8 cellular contexts compared by ENCODE assay signal in the genomic region with DNA sequence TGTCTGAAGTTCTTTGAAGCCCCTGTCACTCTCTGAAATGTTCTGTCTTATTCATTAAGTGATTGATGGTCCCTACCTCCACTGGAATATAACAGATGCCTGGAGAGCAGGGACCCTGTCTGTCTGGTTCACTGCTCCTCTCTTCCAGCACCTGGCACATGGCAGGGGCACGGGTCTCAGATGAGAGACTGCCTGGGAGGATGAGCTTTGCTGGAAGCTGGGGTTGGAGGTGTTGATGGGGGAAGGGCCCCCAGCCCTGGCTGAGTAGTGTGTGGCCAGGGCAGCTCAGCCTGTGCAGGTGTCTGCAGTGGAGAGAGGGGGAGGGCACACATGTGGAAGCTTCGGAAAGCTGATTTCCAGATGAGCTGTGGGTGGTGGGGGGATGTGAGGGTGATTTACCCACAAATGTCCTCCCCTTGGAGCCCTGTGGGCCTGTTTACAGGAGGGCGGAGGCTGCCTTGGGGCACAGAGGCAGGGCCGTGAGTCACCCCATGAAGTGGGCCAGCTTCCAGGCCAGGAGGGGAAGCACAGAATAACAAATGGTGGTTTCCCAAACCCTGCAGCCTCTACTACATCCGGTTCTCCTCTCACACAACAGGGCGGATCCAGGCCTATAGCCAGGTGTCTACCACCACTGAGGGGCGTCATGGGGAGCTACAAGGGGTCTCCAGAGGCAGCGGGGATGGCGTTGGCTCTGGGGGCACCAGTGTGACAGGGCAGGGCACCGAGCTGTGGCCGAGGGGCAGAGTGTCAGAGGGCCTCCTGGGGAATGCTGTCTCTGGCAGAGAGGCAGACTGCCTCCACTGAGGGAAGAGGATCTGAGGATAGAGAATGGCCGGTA. TPM values are rescaled to one million over a fixed set of nuclear protein-coding genes. Genes with fewer than 3 reads are reported as not detected.
A peak's percentile ranks its signal among the peaks of the same experiment; 100 is the strongest.
DNase-seq lines count a peak whose midpoint lies in the region; ATAC-seq and TF ChIP-seq lines count a peak whose summit lies in the region.

No MANE protein-coding gene starts in this region.

- no peak overlapping the region for H3K4me3 ChIP-seq in osteoblast (ENCODE audit: insufficient read depth, low read length)
- H3K4me3 ChIP-seq in tibial nerve = no peak overlapping the region

- ATAC-seq in HG02610 (IDR thresholded peaks at IDR 0.05; ENCODE audit: unreplicated experiment) = peak; percentile 92

- peaks cover 28% of the 10 kb centered on the region for H3K4me1 Mint-ChIP-seq in activated CD4-positive, alpha-beta memory T cell treated with anti-CD3 and anti-CD28 coated beads for 36 hours (ENCODE audit: low read depth)

- H3K27ac ChIP-seq in osteoblast (ENCODE audit: low read depth, low read length) = peak overlapping the region; percentile 70
- H3K27ac ChIP-seq in tibial nerve = peak overlapping the region in 2 of 4 donors; percentile 36 to 55

- H3K36me3 ChIP-seq in osteoblast (ENCODE audit: insufficient read depth, low read length) = no peaks in the 10 kb centered on the region
- no peaks in the 10 kb centered on the region for H3K36me3 ChIP-seq in tibial nerve

- no peaks in the 10 kb centered on the region for H4K20me1 ChIP-seq in osteoblast (ENCODE audit: insufficient read depth, low read length)

- no peaks in the 10 kb centered on the region for H3K27me3 ChIP-seq in osteoblast (ENCODE audit: insufficient read depth, low read length)
- H3K27me3 ChIP-seq in tibial nerve = peaks cover 0 to 6% of the 10 kb centered on the region in 2 donors

- H3K27ac Mint-ChIP-seq in activated CD4-positive, alpha-beta memory T cell treated with anti-CD3 and anti-CD28 coated beads for 36 hours = peak overlapping the region; percentile 79

- H3K79me2 ChIP-seq in osteoblast (ENCODE audit: insufficient read depth, low read length) = no peaks in the 10 kb centered on the region

- peak overlapping the region; percentile 78 for H2AFZ ChIP-seq in osteoblast (ENCODE audit: low read length)

- POLR2A ChIA-PET in activated CD4-positive, alpha-beta memory T cell treated with anti-CD3 and anti-CD28 coated beads for 36 hours (lab: Charles Lee) = interaction anchor here (1.0 kb wide), 1 partner anchor 174 kb away, joined by 4 read pairs; a partner anchor contains a TSS

- H3K9me3 ChIP-seq in osteoblast (ENCODE audit: low read depth, low read length) (no peaks in the 10 kb centered on the region), tibial nerve (no peaks in the 10 kb centered on the region)

- peak overlapping the region; percentile 48 for H3K4me3 Mint-ChIP-seq in activated CD4-positive, alpha-beta memory T cell treated with anti-CD3 and anti-CD28 coated beads for 36 hours

- H3K36me3 Mint-ChIP-seq in activated CD4-positive, alpha-beta memory T cell treated with anti-CD3 and anti-CD28 coated beads for 36 hours = no peaks in the 10 kb centered on the region

- intact Hi-C loops in activated CD4-positive, alpha-beta memory T cell treated with anti-CD3 and anti-CD28 coated beads for 36 hours (cut with micrococcal nuclease) = loop anchor here (1.0 kb wide), 1 partner anchor 22 kb away; no protein-coding TSS in a partner anchor

- WGBS in tibial nerve, 2 donors = 35 to 47% methylated on average over 12 of the region's 12 CpGs

- H3K4me1 ChIP-seq in osteoblast (ENCODE audit: insufficient read depth, low read length) (peaks cover 37% of the 10 kb centered on the region), tibial nerve (peaks cover 0 to 20% (median 13%) of the 10 kb centered on the region in 4 donors)

- H3K27me3 Mint-ChIP-seq in activated CD4-positive, alpha-beta memory T cell treated with anti-CD3 and anti-CD28 coated beads for 36 hours = no peaks in the 10 kb centered on the region

- no peak for TF ChIP-seq POLR2A in tibial nerve (IDR thresholded peaks at IDR 0.05)

- TF ChIP-seq CTCF in osteoblast (IDR thresholded peaks at IDR 0.05; ENCODE audit: extremely low read depth, low read depth, low read length) (no peak), tibial nerve (IDR thresholded peaks at IDR 0.05) (no peak)

- CTCF ChIA-PET in activated CD4-positive, alpha-beta memory T cell treated with anti-CD3 and anti-CD28 coated beads for 36 hours (lab: Charles Lee) = interaction anchor here (0.7 to 4.5 kb wide), 4 partner anchors 22 to 219 kb away, joined by 3 to 33 read pairs (median 8); no protein-coding TSS in a partner anchor

- TF ChIP-seq EP300 in tibial nerve (IDR thresholded peaks at IDR 0.05) = peak in 1 of 2 donors; percentile 56

- DNase-seq in DMS 273 (lab: John Stamatoyannopoulos, UW; ENCODE audit: unreplicated experiment) = peak; percentile 44
- no peak for DNase-seq in DMS 273 treated with DMSO at 0.1 percent for 48 hours (lab: John Stamatoyannopoulos, UW)
- peak; percentile 73 to 88 for DNase-seq in NCI-H2081 (lab: John Stamatoyannopoulos, UW)
- peak; percentile 89 for DNase-seq in activated CD4-positive, alpha-beta memory T cell treated with anti-CD3 and anti-CD28 coated beads for 36 hours
- DNase-seq in epidermal melanocyte (ENCODE audit: insufficient read length, low spot score) = peak; percentile 75
- DNase-seq in osteoblast (ENCODE audit: insufficient read length, low spot score, missing footprints) = peak; percentile 100
- DNase-seq in tibial nerve (ENCODE audit: low spot score in 2 of 2) = peak; percentile 58 to 70

- no peaks in the 10 kb centered on the region for H3K9me3 Mint-ChIP-seq in activated CD4-positive, alpha-beta memory T cell treated with anti-CD3 and anti-CD28 coated beads for 36 hours

- peak overlapping the region; percentile 41 for H3K4me2 ChIP-seq in osteoblast (ENCODE audit: insufficient read depth, low read length)

RNA-seq across cellular contexts. Expression of a gene that starts 11.0 kb away (rescaled TPM):
- 1 to 10 TPM; 3.5 to 3.7 TPM for total RNA-seq in activated CD4-positive, alpha-beta memory T cell treated with anti-CD3 and anti-CD28 coated beads for 36 hours
- total RNA-seq in osteoblast (20.9 and 27.9 TPM in 2 replicates), tibial nerve (10 to 100 TPM in 1 of 4 donors, 1 to 10 TPM in 3; 2.5 to 33.9 (median 6.3) TPM)

RNA-seq across cellular contexts. Expression of a gene that starts 30.5 kb away (rescaled TPM):
- under 1 TPM; 0.10 to 0.12 TPM for total RNA-seq in activated CD4-positive, alpha-beta memory T cell treated with anti-CD3 and anti-CD28 coated beads for 36 hours
- under 0.01 and 0.36 TPM in 2 replicates for total RNA-seq in osteoblast
- total RNA-seq in tibial nerve = not detected

RNA-seq across cellular contexts. Expression of a gene that starts 47.3 kb away (rescaled TPM):
- not detected for total RNA-seq in activated CD4-positive, alpha-beta memory T cell treated with anti-CD3 and anti-CD28 coated beads for 36 hours
- total RNA-seq in osteoblast = 0.29 TPM in 1 of 2 replicates, not detected in the other
- not detected for total RNA-seq in tibial nerve

RNA-seq across cellular contexts. Expression of a gene that starts 52.2 kb away (rescaled TPM):
- not detected for total RNA-seq in activated CD4-positive, alpha-beta memory T cell treated with anti-CD3 and anti-CD28 coated beads for 36 hours
- total RNA-seq in osteoblast = 0.59 and 0.72 TPM in 2 replicates
- total RNA-seq in tibial nerve = not detected
